19 cellular contexts compared by ENCODE assay signal in genomic region chr5:35745193-35745592, GRCh38.
DNase-seq lines count a peak whose midpoint lies in the region; ATAC-seq, FAIRE-seq and TF ChIP-seq lines count a peak whose summit lies in the region.
"Had no signal": no experiment of that assay in that cellular context is flagged by ENCODE, and none has a peak within 500 bp of the region (broad histone marks: within the 10 kb centered on the region; RNA-seq: fewer than 3 reads in every experiment).

No MANE protein-coding gene starts in this region.

- no peak for FAIRE-seq in GM12892 (lab: Jason Lieb, UNC)
- no peak for FAIRE-seq in D721Med (lab: Jason Lieb, UNC)
- FAIRE-seq: HepG2 had no signal

- intact Hi-C loops in activated CD4-positive, alpha-beta memory T cell treated with anti-CD3 and anti-CD28 coated beads for 36 hours (cut with micrococcal nuclease) = no loop called here

- H3K36me3 Mint-ChIP-seq in activated CD4-positive, alpha-beta memory T cell treated with anti-CD3 and anti-CD28 coated beads for 36 hours = peaks cover 5% of the 10 kb centered on the region
- peaks cover 33% of the 10 kb centered on the region for H3K36me3 Mint-ChIP-seq in activated CD4-positive, alpha-beta memory T cell treated with anti-CD3 and anti-CD28 coated beads, Interleukin-2, amount 10 ng/mL, durations not matched to agents 7 days and 5 days (ENCODE audit: low read depth)
- peaks cover 0 to 29% (median 22%) of the 10 kb centered on the region in 3 donors for H3K36me3 Mint-ChIP-seq in naive thymus-derived CD8-positive, alpha-beta T cell

- CTCF ChIA-PET in activated CD4-positive, alpha-beta memory T cell treated with anti-CD3 and anti-CD28 coated beads for 36 hours (lab: Charles Lee) = interaction anchor here (0.9 kb wide), 1 partner anchor 32 kb away, joined by 3 read pairs; no protein-coding TSS in a partner anchor
- CTCF ChIA-PET in activated CD4-positive, alpha-beta memory T cell treated with anti-CD3 and anti-CD28 coated beads, Interleukin-2, amount 10 ng/mL, durations not matched to agents 7 days and 5 days (lab: Charles Lee) = no interaction called here

- H3K27me3 Mint-ChIP-seq in activated CD4-positive, alpha-beta memory T cell treated with anti-CD3 and anti-CD28 coated beads for 36 hours = no peaks in the 10 kb centered on the region
- H3K27me3 Mint-ChIP-seq in activated CD4-positive, alpha-beta memory T cell treated with anti-CD3 and anti-CD28 coated beads, Interleukin-2, amount 10 ng/mL, durations not matched to agents 7 days and 5 days = no peaks in the 10 kb centered on the region
- no peaks in the 10 kb centered on the region for H3K27me3 Mint-ChIP-seq in naive thymus-derived CD8-positive, alpha-beta T cell

- peaks cover 18% of the 10 kb centered on the region for H3K9me3 Mint-ChIP-seq in activated CD4-positive, alpha-beta memory T cell treated with anti-CD3 and anti-CD28 coated beads for 36 hours
- H3K9me3 Mint-ChIP-seq in activated CD4-positive, alpha-beta memory T cell treated with anti-CD3 and anti-CD28 coated beads, Interleukin-2, amount 10 ng/mL, durations not matched to agents 7 days and 5 days = peaks cover 26% of the 10 kb centered on the region
- peaks cover 5 to 32% (median 22%) of the 10 kb centered on the region in 9 donors for H3K9me3 Mint-ChIP-seq in naive thymus-derived CD8-positive, alpha-beta T cell
- H3K9me3 Mint-ChIP-seq: HFFc6 had no signal

- DNase-seq in activated CD4-positive, alpha-beta memory T cell treated with anti-CD3 and anti-CD28 coated beads for 36 hours = no peak
- no peak for DNase-seq in activated CD4-positive, alpha-beta memory T cell treated with anti-CD3 and anti-CD28 coated beads, Interleukin-2, amount 10 ng/mL, durations not matched to agents 7 days and 5 days
- DNase-seq in Daoy (ENCODE audit: low read depth) (peak; percentile 13), UCSD-AML1 (lab: John Stamatoyannopoulos, UW; ENCODE audit: unreplicated experiment) (peak; percentile 44), GM12892 (ENCODE audit: insufficient read length) (no peak), D721Med (ENCODE audit: insufficient read length, low spot score) (no peak)
- no peak for DNase-seq in naive thymus-derived CD8-positive, alpha-beta T cell
- no peak for DNase-seq in stimulated activated CD4-positive, alpha-beta T cell treated with anti-CD3 and anti-CD28 coated beads, Interleukin-2, amount 100 ng/mL, for 48 hours
- DNase-seq: CD8-positive, alpha-beta T cell; DMS79 treated with DMSO at 0.1 percent for 48 hours; GDM1; HFFc6; KG1; NCI-H1048; NCI-H1436 treated with DMSO at 0.1 percent for 48 hours; NCI-H2081; NCI-H510A treated with DMSO at 0.1 percent for 48 hours; NCI-H82 had no signal

- H3K4me1 Mint-ChIP-seq in activated CD4-positive, alpha-beta memory T cell treated with anti-CD3 and anti-CD28 coated beads for 36 hours (ENCODE audit: low read depth) = peaks cover 41% of the 10 kb centered on the region
- H3K4me1 Mint-ChIP-seq in activated CD4-positive, alpha-beta memory T cell treated with anti-CD3 and anti-CD28 coated beads, Interleukin-2, amount 10 ng/mL, durations not matched to agents 7 days and 5 days = peaks cover 39% of the 10 kb centered on the region
- H3K4me1 Mint-ChIP-seq in naive thymus-derived CD8-positive, alpha-beta T cell = peaks cover 18 to 62% (median 28%) of the 10 kb centered on the region in 4 donors

- H3K4me3 Mint-ChIP-seq in activated CD4-positive, alpha-beta memory T cell treated with anti-CD3 and anti-CD28 coated beads for 36 hours = peak overlapping the region; percentile 14
- no peak overlapping the region for H3K4me3 Mint-ChIP-seq in activated CD4-positive, alpha-beta memory T cell treated with anti-CD3 and anti-CD28 coated beads, Interleukin-2, amount 10 ng/mL, durations not matched to agents 7 days and 5 days
- H3K4me3 Mint-ChIP-seq in naive thymus-derived CD8-positive, alpha-beta T cell = peak overlapping the region in 6 of 10 donors; percentile 16 to 54 (median 40)
- H3K4me3 Mint-ChIP-seq: CD8-positive, alpha-beta T cell; HFFc6 had no signal

- POLR2A ChIA-PET in activated CD4-positive, alpha-beta memory T cell treated with anti-CD3 and anti-CD28 coated beads for 36 hours (lab: Charles Lee) = no interaction called here
- POLR2A ChIA-PET in activated CD4-positive, alpha-beta memory T cell treated with anti-CD3 and anti-CD28 coated beads, Interleukin-2, amount 10 ng/mL, durations not matched to agents 7 days and 5 days (lab: Charles Lee) = no interaction called here
- POLR2A ChIA-PET in naive thymus-derived CD8-positive, alpha-beta T cell (lab: Charles Lee) = interaction anchor here (1.1 kb wide), 1 partner anchor 109 kb away, joined by 3 read pairs; no protein-coding TSS in a partner anchor

- no peak overlapping the region for H3K27ac Mint-ChIP-seq in activated CD4-positive, alpha-beta memory T cell treated with anti-CD3 and anti-CD28 coated beads for 36 hours
- H3K27ac Mint-ChIP-seq in activated CD4-positive, alpha-beta memory T cell treated with anti-CD3 and anti-CD28 coated beads, Interleukin-2, amount 10 ng/mL, durations not matched to agents 7 days and 5 days = no peak overlapping the region
- peak overlapping the region in 7 of 10 donors; percentile 12 to 91 (median 67) for H3K27ac Mint-ChIP-seq in naive thymus-derived CD8-positive, alpha-beta T cell
- H3K27ac Mint-ChIP-seq: CD8-positive, alpha-beta T cell; HFFc6 had no signal

- TF ChIP-seq POLR2A in GM12892 (IDR thresholded peaks at IDR 0.05; ENCODE audit: low read depth, low read length) = no peak

- no peak for TF ChIP-seq CTCF in D721Med (IDR thresholded peaks at IDR 0.05; ENCODE audit: insufficient read depth, missing control alignments)

- ATAC-seq in naive thymus-derived CD8-positive, alpha-beta T cell = no peak
- ATAC-seq: CD8-positive, alpha-beta T cell; HepG2 had no signal

Comparison
In these comparisons a context has a peak if more than half of its experiments do, and no peak if none do; other contexts are left out.
1. DNase-seq: peak in Daoy (single experiment) and UCSD-AML1 (single experiment); none in activated CD4-positive, alpha-beta memory T cell treated with anti-CD3 and anti-CD28 coated beads for 36 hours (single experiment), activated CD4-positive, alpha-beta memory T cell treated with anti-CD3 and anti-CD28 coated beads, Interleukin-2, amount 10 ng/mL, durations not matched to agents 7 days and 5 days (single experiment), naive thymus-derived CD8-positive, alpha-beta T cell (0 of 10), GM12892 (single experiment), stimulated activated CD4-positive, alpha-beta T cell treated with anti-CD3 and anti-CD28 coated beads, Interleukin-2, amount 100 ng/mL, for 48 hours (0 of 2) and D721Med (single experiment).
2. H3K27ac Mint-ChIP-seq: peak in naive thymus-derived CD8-positive, alpha-beta T cell (7 of 10); none in activated CD4-positive, alpha-beta memory T cell treated with anti-CD3 and anti-CD28 coated beads for 36 hours (single experiment) and activated CD4-positive, alpha-beta memory T cell treated with anti-CD3 and anti-CD28 coated beads, Interleukin-2, amount 10 ng/mL, durations not matched to agents 7 days and 5 days (single experiment).